8 cellular contexts compared by ENCODE assay signal in the genomic region with DNA sequence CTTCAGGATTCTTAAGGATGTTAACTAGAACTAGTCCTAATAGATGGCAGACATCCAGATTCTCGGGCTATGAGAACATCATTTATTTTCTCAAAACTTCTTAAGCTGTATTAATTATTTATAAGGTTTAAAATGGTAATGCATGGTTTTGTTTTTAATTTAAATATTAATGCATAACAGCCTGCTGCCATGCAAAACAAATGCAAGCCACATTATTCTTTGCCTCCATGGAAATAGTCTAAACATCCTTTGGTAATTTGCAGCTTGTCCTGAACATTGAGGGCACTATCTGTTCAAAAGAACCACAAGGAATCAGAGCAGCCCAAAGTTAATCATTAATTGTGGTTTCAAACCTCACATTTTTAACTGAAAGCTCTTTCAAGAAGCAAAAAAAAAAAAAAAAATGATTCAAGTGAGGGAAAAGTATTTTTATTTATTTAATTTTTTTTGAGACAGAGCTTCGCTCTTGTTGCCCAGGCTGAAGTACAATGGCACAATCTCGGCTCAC.
DNase-seq lines count a peak whose midpoint lies in the region; ATAC-seq lines count a peak whose summit lies in the region.

No MANE protein-coding gene starts in this region.

- ATAC-seq in GM18909 (IDR thresholded peaks at IDR 0.05; ENCODE audit: poor library complexity, unreplicated experiment) = peak; percentile 40
- no peak for ATAC-seq in HG03460 (IDR thresholded peaks at IDR 0.05; ENCODE audit: unreplicated experiment)

- DNase-seq in RPMI7951 (ENCODE audit: low read depth) (peak; percentile 1), fibroblast of peridontal ligament (ENCODE audit: extremely low read depth) (peak; percentile 33), renal cortical epithelial cell (ENCODE audit: low read depth) (peak; percentile 96), NCI-H2171 treated with DMSO at 0.1 percent for 48 hours (lab: John Stamatoyannopoulos, UW) (no peak), AG08396 (ENCODE audit: low spot score) (no peak)
- DNase-seq in activated CD4-positive, alpha-beta T cell treated with anti-CD3 and anti-CD28 coated beads for 48 hours = no peak

Comparison
In these comparisons a context has a peak if more than half of its experiments do, and no peak if none do; other contexts are left out.
1. DNase-seq: peak in RPMI7951 (single experiment), fibroblast of peridontal ligament (single experiment) and renal cortical epithelial cell (single experiment); none in NCI-H2171 treated with DMSO at 0.1 percent for 48 hours (single experiment), activated CD4-positive, alpha-beta T cell treated with anti-CD3 and anti-CD28 coated beads for 48 hours (single experiment) and AG08396 (single experiment).